11 cellular contexts compared by ENCODE assay signal in the genomic region with DNA sequence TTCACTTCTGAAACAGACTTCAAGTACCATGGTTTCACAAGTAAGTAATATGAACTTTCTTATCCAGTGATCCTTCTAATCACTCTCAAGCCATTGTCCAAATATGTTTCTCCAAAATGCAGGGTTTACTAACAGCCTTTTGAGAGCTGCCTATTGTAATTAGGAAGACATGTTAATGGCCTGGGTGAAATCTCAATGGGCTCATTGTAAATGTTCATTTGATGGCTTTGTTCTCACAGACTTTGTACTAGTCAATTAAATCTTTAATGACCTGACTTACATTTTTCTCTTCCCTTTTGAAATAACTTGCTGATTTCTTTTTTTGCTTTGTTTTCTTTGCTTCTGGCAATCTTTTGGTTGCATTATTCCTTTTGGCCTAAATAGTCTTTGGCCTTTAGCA.
"Had no signal": no experiment of that assay in that cellular context is flagged by ENCODE, and none has a peak within 500 bp of the region (broad histone marks: within the 10 kb centered on the region; RNA-seq: fewer than 3 reads in every experiment).

No MANE protein-coding gene starts in this region.

- H3K27me3 Mint-ChIP-seq: activated T-helper 17 cell treated with anti-CD3 and anti-CD28 coated beads, Interleukin-2, amount 50 U/mL, for 72 hours; naive thymus-derived CD4-positive, alpha-beta T cell had no signal

- H3K4me3 Mint-ChIP-seq: activated naive CD4-positive, alpha-beta T cell treated with anti-CD3 and anti-CD28 coated beads for 36 hours; activated T-helper 17 cell treated with anti-CD3 and anti-CD28 coated beads, Interleukin-2, amount 50 U/mL, for 72 hours; naive thymus-derived CD4-positive, alpha-beta T cell had no signal

- H3K27ac Mint-ChIP-seq: activated naive CD4-positive, alpha-beta T cell treated with anti-CD3 and anti-CD28 coated beads for 36 hours; activated T-helper 17 cell treated with anti-CD3 and anti-CD28 coated beads, Interleukin-2, amount 50 U/mL, for 72 hours; naive thymus-derived CD4-positive, alpha-beta T cell had no signal

- H3K9me3 Mint-ChIP-seq: activated naive CD4-positive, alpha-beta T cell treated with anti-CD3 and anti-CD28 coated beads for 36 hours; activated T-helper 17 cell treated with anti-CD3 and anti-CD28 coated beads, Interleukin-2, amount 50 U/mL, for 72 hours had no signal

- H3K4me1 Mint-ChIP-seq: activated T-helper 17 cell treated with anti-CD3 and anti-CD28 coated beads, Interleukin-2, amount 50 U/mL, for 72 hours; naive thymus-derived CD4-positive, alpha-beta T cell had no signal

- DNase-seq: activated CD4-positive, alpha-beta T cell treated with anti-CD3 and anti-CD28 coated beads, Interleukin-2, amount 50 U/mL, for 1 hour; activated naive CD4-positive, alpha-beta T cell treated with anti-CD3 and anti-CD28 coated beads for 36 hours; activated T-cell treated with anti-CD3 and anti-CD28 coated beads for 4 hours; caudate nucleus; effector memory CD4-positive, alpha-beta T cell; left colon; naive thymus-derived CD4-positive, alpha-beta T cell; stimulated activated CD4-positive, alpha-beta T cell treated with anti-CD3 and anti-CD28 coated beads, Interleukin-4, amount 100 ng/mL, for 24 hours had no signal

- H3K4me3 ChIP-seq: coronary artery, hepatocyte had no signal

- H3K27ac ChIP-seq: coronary artery, hepatocyte had no signal

- H2AFZ ChIP-seq: hepatocyte had no signal

- ATAC-seq: activated T-helper 17 cell treated with anti-CD3 and anti-CD28 coated beads, Interleukin-2, amount 50 U/mL, for 72 hours; left colon; naive thymus-derived CD4-positive, alpha-beta T cell had no signal

- H3K27me3 ChIP-seq: hepatocyte had no signal

- H3K79me2 ChIP-seq: hepatocyte had no signal

- H3K36me3 Mint-ChIP-seq: naive thymus-derived CD4-positive, alpha-beta T cell had no signal

- H3K4me2 ChIP-seq: hepatocyte had no signal
